Comparison of ENCODE assay signal across 10 cellular contexts in the genomic region with DNA sequence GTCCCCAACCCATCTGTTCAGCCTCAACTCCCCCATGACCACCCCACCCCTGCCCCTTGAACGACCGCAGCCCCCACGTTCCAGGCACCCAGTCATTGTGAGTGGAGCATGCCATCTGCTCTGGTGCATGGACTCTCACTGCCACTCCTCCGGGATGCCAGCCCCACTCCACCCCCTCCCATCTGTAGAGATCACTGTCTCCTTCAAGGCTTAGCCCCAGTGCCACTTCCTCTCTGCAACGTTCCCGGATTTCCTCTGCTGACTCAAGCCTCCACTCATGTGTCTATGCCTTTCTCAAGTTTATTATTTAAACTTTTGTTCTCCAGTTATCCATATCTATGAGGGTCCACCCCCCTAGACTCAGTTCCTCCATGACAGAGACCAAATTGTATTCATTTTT. TPM values are rescaled to one million over a fixed set of nuclear protein-coding genes. Genes with fewer than 3 reads are reported as not detected.
DNase-seq lines count a peak whose midpoint lies in the region; ATAC-seq, FAIRE-seq and TF ChIP-seq lines count a peak whose summit lies in the region.
"Had no signal": no experiment of that assay in that cellular context is flagged by ENCODE, and none has a peak within 500 bp of the region (broad histone marks: within the 10 kb centered on the region; RNA-seq: fewer than 3 reads in every experiment).

No MANE protein-coding gene starts in this region.

- no peak for FAIRE-seq in D721Med (lab: Jason Lieb, UNC)

- no peaks in the 10 kb centered on the region for H3K36me3 Mint-ChIP-seq in glutamatergic neuron (ENCODE audit: unreplicated experiment)

- no peaks in the 10 kb centered on the region for H3K27me3 ChIP-seq in SK-N-SH (ENCODE audit: insufficient read depth)
- no peaks in the 10 kb centered on the region for H3K27me3 ChIP-seq in smooth muscle cell (ENCODE audit: low read depth)
- H3K27me3 ChIP-seq: tibial nerve had no signal

- peaks cover 1% of the 10 kb centered on the region for H3K27me3 Mint-ChIP-seq in glutamatergic neuron (ENCODE audit: unreplicated experiment)

- TF ChIP-seq EP300 in SK-N-SH (IDR thresholded peaks at IDR 0.05; ENCODE audit: borderline replicate concordance in 1 of 2, low read depth in 1 of 2, low read length in 1 of 2) = peak in 1 of 2 experiments; percentile 46; a peak in 1 of 4 replicates

- peak overlapping the region; percentile 58; the same call in 1 of the 2 replicates for H3K9ac ChIP-seq in SK-N-SH
- H3K9ac ChIP-seq in smooth muscle cell (ENCODE audit: low read depth) = no peak overlapping the region

- peak overlapping the region; percentile 35 for H3K4me3 Mint-ChIP-seq in glutamatergic neuron (ENCODE audit: unreplicated experiment)

- POLR2A ChIA-PET in SK-N-SH (lab: Yijun Ruan, JAX) = no interaction called here

- TF ChIP-seq CTCF in SK-N-SH (IDR thresholded peaks at IDR 0.05) (no peak), glutamatergic neuron (IDR thresholded peaks at IDR 0.05; ENCODE audit: partially characterized antibody, unreplicated experiment) (no peak), smooth muscle cell (IDR thresholded peaks at IDR 0.05; ENCODE audit: borderline replicate concordance, insufficient read depth, poor library complexity, severe bottlenecking) (no peak), D721Med (IDR thresholded peaks at IDR 0.05; ENCODE audit: insufficient read depth, missing control alignments) (no peak)

- peaks cover 41% of the 10 kb centered on the region for H3K4me1 Mint-ChIP-seq in glutamatergic neuron (ENCODE audit: low read depth, unreplicated experiment)

- CTCF ChIA-PET in SK-N-SH (lab: Yijun Ruan, JAX) = no interaction called here

- no peak for TF ChIP-seq RAD21 in SK-N-SH (IDR thresholded peaks at IDR 0.05; ENCODE audit: low read length)

- H3K4me2 ChIP-seq in SK-N-SH = peak overlapping the region; percentile 78
- H3K4me2 ChIP-seq in smooth muscle cell = peak overlapping the region; percentile 53

- DNase-seq in SIG-M5 treated with dmso at 0.1 percent for 504 hours (lab: John Stamatoyannopoulos, UW; ENCODE audit: unreplicated experiment) = peak; percentile 37
- no peak for DNase-seq in SIG-M5 (lab: John Stamatoyannopoulos, UW)
- DNase-seq in SK-N-SH = peak; percentile 59
- peak; percentile 22 for DNase-seq in glutamatergic neuron
- DNase-seq in smooth muscle cell (lab: John Stamatoyannopoulos, UW; ENCODE audit: unreplicated experiment) = no peak
- no peak for DNase-seq in NK-92 treated with Interleukin-12 subunit alpha and Interleukin-12 subunit beta, amount 100 ng/mL, for 24 hours (lab: John Stamatoyannopoulos, UW)
- DNase-seq in D721Med (ENCODE audit: insufficient read length, low spot score) = no peak

- ATAC-seq in HG03025 (IDR thresholded peaks at IDR 0.05; ENCODE audit: low FRiP score, unreplicated experiment) = no peak

- 12% methylated on average over 6 of the region's 6 CpGs for WGBS in SK-N-SH (ENCODE audit: low lambda C conversion rate)
- 39% methylated on average over 6 of the region's 6 CpGs for WGBS in smooth muscle cell (ENCODE audit: low lambda C conversion rate)

- H3K9me3 ChIP-seq in SK-N-SH (no peaks in the 10 kb centered on the region), smooth muscle cell (replicated peaks; ENCODE audit: low read depth) (no peaks in the 10 kb centered on the region)
- H3K9me3 ChIP-seq: tibial nerve had no signal

- peaks cover 4% of the 10 kb centered on the region for H3K9me3 Mint-ChIP-seq in glutamatergic neuron (ENCODE audit: unreplicated experiment)

- H3K27ac Mint-ChIP-seq in glutamatergic neuron (ENCODE audit: unreplicated experiment) = peak overlapping the region; percentile 49

- H2AFZ ChIP-seq in SK-N-SH (ENCODE audit: low read depth) (peak overlapping the region; percentile 80; the same call in 1 of the 2 replicates), smooth muscle cell (ENCODE audit: low read depth) (no peak overlapping the region)

- H4K20me1 ChIP-seq in SK-N-SH (ENCODE audit: insufficient read depth) (no peaks in the 10 kb centered on the region), smooth muscle cell (ENCODE audit: low read depth) (no peaks in the 10 kb centered on the region)

- H3F3A ChIP-seq in SK-N-SH (replicated peaks; ENCODE audit: insufficient read depth) (peaks cover 38% of the 10 kb centered on the region), smooth muscle cell (ENCODE audit: low read depth) (peaks cover 35% of the 10 kb centered on the region)

- no peaks in the 10 kb centered on the region for H3K9me2 ChIP-seq in SK-N-SH

- H3K79me2 ChIP-seq in SK-N-SH (ENCODE audit: insufficient read depth) (peaks cover 15% of the 10 kb centered on the region; the same call in 1 of the 2 replicates), smooth muscle cell (ENCODE audit: low read depth) (peaks cover 56% of the 10 kb centered on the region)

- peaks cover 43 to 54% of the 10 kb centered on the region in 2 experiments for H3K4me1 ChIP-seq in SK-N-SH (ENCODE audit: control insufficient read depth in 1 of 2, insufficient read depth in 2 of 2, low read depth in 1 of 2, low read length in 1 of 2)
- H3K4me1 ChIP-seq in smooth muscle cell (ENCODE audit: low read depth) = peaks cover 40% of the 10 kb centered on the region

- H3K36me3 ChIP-seq in SK-N-SH (replicated peaks in 1 of 2; ENCODE audit: control insufficient read depth in 1 of 2, insufficient read depth in 2 of 2, low read length in 1 of 2) = no peaks in the 10 kb centered on the region
- no peaks in the 10 kb centered on the region for H3K36me3 ChIP-seq in smooth muscle cell (ENCODE audit: low read depth)
- H3K36me3 ChIP-seq: tibial nerve had no signal

- H3K4me3 ChIP-seq in SK-N-SH (ENCODE audit: low read depth in 2 of 2, low read length in 1 of 2) = no peak overlapping the region
- no peak overlapping the region for H3K4me3 ChIP-seq in smooth muscle cell
- H3K4me3 ChIP-seq: coronary artery, tibial nerve had no signal

- peak overlapping the region; percentile 7 to 97; a peak in 3 of 4 replicates for H3K27ac ChIP-seq in SK-N-SH (ENCODE audit: low read depth in 2 of 2, low read length in 1 of 2)
- H3K27ac ChIP-seq in smooth muscle cell (ENCODE audit: low read depth) = peak overlapping the region; percentile 97

TF ChIP-seq in SK-N-SH, 30 proteins besides CTCF, POLR2A, EP300 and RAD21 (continues in another document):
- TF ChIP-seq GATA2 (CRISPR knock-in tag; IDR thresholded peaks at IDR 0.05) (no peak), NFIC (IDR thresholded peaks at IDR 0.05; ENCODE audit: borderline replicate concordance) (no peak), SMC3 (IDR thresholded peaks at IDR 0.05; ENCODE audit: low read depth, low read length) (no peak), FOXJ3 (CRISPR knock-in tag; IDR thresholded peaks at IDR 0.05) (no peak), FOSL2 (IDR thresholded peaks at IDR 0.05; ENCODE audit: borderline replicate concordance, low read depth) (no peak; the same call in 1 of the 2 replicates), RCOR1 (IDR thresholded peaks at IDR 0.05; ENCODE audit: low read length) (no peak), NRF1 (IDR thresholded peaks at IDR 0.05; ENCODE audit: low read depth, low read length) (no peak), JUND (IDR thresholded peaks at IDR 0.05) (no peak), MXI1 (IDR thresholded peaks at IDR 0.05; ENCODE audit: low read depth, low read length) (no peak), ELF1 (IDR thresholded peaks at IDR 0.05) (0 out of 2 replicates have a peak, but pooled peaks have one; percentile 17), TEAD4 (IDR thresholded peaks at IDR 0.05; ENCODE audit: borderline replicate concordance, insufficient read depth) (no peak), YY1 (IDR thresholded peaks at IDR 0.05; ENCODE audit: low read depth) (no peak), RXRA (IDR thresholded peaks at IDR 0.05; ENCODE audit: borderline replicate concordance, low read depth) (no peak), RFX5 (IDR thresholded peaks at IDR 0.05; ENCODE audit: low read length) (no peak), GABPA (IDR thresholded peaks at IDR 0.05; ENCODE audit: low read depth) (peak; percentile 61)
- TF ChIP-seq, protein P1, sequence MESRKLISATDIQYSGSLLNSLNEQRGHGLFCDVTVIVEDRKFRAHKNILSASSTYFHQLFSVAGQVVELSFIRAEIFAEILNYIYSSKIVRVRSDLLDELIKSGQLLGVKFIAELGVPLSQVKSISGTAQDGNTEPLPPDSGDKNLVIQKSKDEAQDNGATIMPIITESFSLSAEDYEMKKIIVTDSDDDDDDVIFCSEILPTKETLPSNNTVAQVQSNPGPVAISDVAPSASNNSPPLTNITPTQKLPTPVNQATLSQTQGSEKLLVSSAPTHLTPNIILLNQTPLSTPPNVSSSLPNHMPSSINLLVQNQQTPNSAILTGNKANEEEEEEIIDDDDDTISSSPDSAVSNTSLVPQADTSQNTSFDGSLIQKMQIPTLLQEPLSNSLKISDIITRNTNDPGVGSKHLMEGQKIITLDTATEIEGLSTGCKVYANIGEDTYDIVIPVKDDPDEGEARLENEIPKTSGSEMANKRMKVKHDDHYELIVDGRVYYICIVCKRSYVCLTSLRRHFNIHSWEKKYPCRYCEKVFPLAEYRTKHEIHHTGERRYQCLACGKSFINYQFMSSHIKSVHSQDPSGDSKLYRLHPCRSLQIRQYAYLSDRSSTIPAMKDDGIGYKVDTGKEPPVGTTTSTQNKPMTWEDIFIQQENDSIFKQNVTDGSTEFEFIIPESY (IDR thresholded peaks at IDR 0.05; ENCODE audit: borderline replicate concordance, low read depth) = no peak
- TF ChIP-seq, protein P2, sequence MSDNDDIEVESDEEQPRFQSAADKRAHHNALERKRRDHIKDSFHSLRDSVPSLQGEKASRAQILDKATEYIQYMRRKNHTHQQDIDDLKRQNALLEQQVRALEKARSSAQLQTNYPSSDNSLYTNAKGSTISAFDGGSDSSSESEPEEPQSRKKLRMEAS (IDR thresholded peaks at IDR 0.05; ENCODE audit: low read depth) = peak; percentile 64; the same call in 1 of the 2 replicates
- TF ChIP-seq, protein P3, sequence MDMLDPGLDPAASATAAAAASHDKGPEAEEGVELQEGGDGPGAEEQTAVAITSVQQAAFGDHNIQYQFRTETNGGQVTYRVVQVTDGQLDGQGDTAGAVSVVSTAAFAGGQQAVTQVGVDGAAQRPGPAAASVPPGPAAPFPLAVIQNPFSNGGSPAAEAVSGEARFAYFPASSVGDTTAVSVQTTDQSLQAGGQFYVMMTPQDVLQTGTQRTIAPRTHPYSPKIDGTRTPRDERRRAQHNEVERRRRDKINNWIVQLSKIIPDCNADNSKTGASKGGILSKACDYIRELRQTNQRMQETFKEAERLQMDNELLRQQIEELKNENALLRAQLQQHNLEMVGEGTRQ (IDR thresholded peaks at IDR 0.05; ENCODE audit: borderline replicate concordance, low read depth, low read length) = no peak

RNA-seq across cellular contexts. Expression of a gene that starts 54.0 kb away (rescaled TPM):
- polyA plus RNA-seq in SK-N-SH (2012; rRNA removed) = 5.3 and 5.6 TPM in 2 replicates
- polyA plus RNA-seq in SK-N-SH (2012; cell fraction: cytosol; rRNA removed) = 4.8 and 5.8 TPM in 2 replicates
- 3.7 and 5.2 TPM in 2 replicates for polyA plus RNA-seq in SK-N-SH (2012; cell fraction: nucleus; rRNA removed)
- total RNA-seq in glutamatergic neuron (ENCODE audit: unreplicated experiment) = 59.4 TPM
- total RNA-seq in smooth muscle cell = 12.4 and 12.6 TPM in 2 replicates
- 4.9 and 5.3 TPM in 2 replicates for polyA plus RNA-seq in smooth muscle cell

Comparison
In these comparisons a context has a peak if more than half of its experiments do, and no peak if none do; other contexts are left out.
1. DNase-seq: peak in SIG-M5 treated with dmso at 0.1 percent for 504 hours (single experiment), SK-N-SH (single experiment) and glutamatergic neuron (single experiment); none in SIG-M5 (single experiment), smooth muscle cell (single experiment), NK-92 treated with Interleukin-12 subunit alpha and Interleukin-12 subunit beta, amount 100 ng/mL, for 24 hours (single experiment) and D721Med (single experiment).